Comparison of ENCODE assay signal across 31 cellular contexts in the genomic region with DNA sequence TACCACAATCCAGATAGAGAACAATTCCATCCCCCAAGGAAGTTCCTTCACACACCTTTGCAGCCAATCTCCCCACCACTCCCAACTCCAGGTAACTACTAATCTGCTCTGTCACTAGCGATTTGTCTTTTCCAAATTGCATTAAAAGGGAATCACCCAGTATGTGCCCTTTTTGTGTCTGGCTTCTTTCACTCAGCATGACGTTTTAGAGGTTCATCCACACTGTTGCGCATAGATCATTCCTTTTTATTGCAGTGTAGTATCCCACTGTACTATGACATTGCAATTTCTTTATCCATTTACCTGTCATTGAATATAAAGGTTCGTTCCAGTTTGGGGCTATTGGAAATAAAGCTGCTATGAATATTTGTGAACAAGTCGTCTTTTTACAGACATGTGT.
"Had no signal": no experiment of that assay in that cellular context is flagged by ENCODE, and none has a peak within 500 bp of the region (broad histone marks: within the 10 kb centered on the region; RNA-seq: fewer than 3 reads in every experiment).

No MANE protein-coding gene starts in this region.

- H3K4me3 Mint-ChIP-seq: activated CD4-positive, alpha-beta memory T cell treated with anti-CD3 and anti-CD28 coated beads, Interleukin-2, amount 10 ng/mL, durations not matched to agents 7 days and 5 days; activated CD8-positive, alpha-beta memory T cell treated with anti-CD3 and anti-CD28 coated beads, Interleukin-2, amount 10 ng/mL, durations not matched to agents 7 days and 5 days; activated naive CD4-positive, alpha-beta T cell treated with anti-CD3 and anti-CD28 coated beads, Interleukin-2, amount 10 ng/mL, durations not matched to agents 7 days and 5 days; activated naive CD8-positive, alpha-beta T cell; activated naive CD8-positive, alpha-beta T cell treated with anti-CD3 and anti-CD28 coated beads, Interleukin-2, amount 50 U/mL, for 24 hours; brain had no signal

- FAIRE-seq: bronchial epithelial cell had no signal

- H3K36me3 Mint-ChIP-seq: activated CD8-positive, alpha-beta memory T cell treated with anti-CD3 and anti-CD28 coated beads, Interleukin-2, amount 10 ng/mL, durations not matched to agents 7 days and 5 days; activated naive CD4-positive, alpha-beta T cell treated with anti-CD3 and anti-CD28 coated beads, Interleukin-2, amount 10 ng/mL, durations not matched to agents 7 days and 5 days; activated naive CD8-positive, alpha-beta T cell had no signal

- H3K27ac Mint-ChIP-seq: activated CD4-positive, alpha-beta memory T cell treated with anti-CD3 and anti-CD28 coated beads, Interleukin-2, amount 10 ng/mL, durations not matched to agents 7 days and 5 days; activated CD8-positive, alpha-beta memory T cell treated with anti-CD3 and anti-CD28 coated beads, Interleukin-2, amount 10 ng/mL, durations not matched to agents 7 days and 5 days; activated naive CD4-positive, alpha-beta T cell treated with anti-CD3 and anti-CD28 coated beads, Interleukin-2, amount 10 ng/mL, durations not matched to agents 7 days and 5 days; activated naive CD8-positive, alpha-beta T cell; activated naive CD8-positive, alpha-beta T cell treated with anti-CD3 and anti-CD28 coated beads, Interleukin-2, amount 50 U/mL, for 24 hours had no signal

- H3K9me3 Mint-ChIP-seq: activated CD4-positive, alpha-beta memory T cell treated with anti-CD3 and anti-CD28 coated beads, Interleukin-2, amount 10 ng/mL, durations not matched to agents 7 days and 5 days; activated naive CD4-positive, alpha-beta T cell treated with anti-CD3 and anti-CD28 coated beads, Interleukin-2, amount 10 ng/mL, durations not matched to agents 7 days and 5 days had no signal

- H3K4me1 Mint-ChIP-seq: activated CD4-positive, alpha-beta memory T cell treated with anti-CD3 and anti-CD28 coated beads, Interleukin-2, amount 10 ng/mL, durations not matched to agents 7 days and 5 days; activated CD8-positive, alpha-beta memory T cell treated with anti-CD3 and anti-CD28 coated beads, Interleukin-2, amount 10 ng/mL, durations not matched to agents 7 days and 5 days; activated naive CD4-positive, alpha-beta T cell treated with anti-CD3 and anti-CD28 coated beads, Interleukin-2, amount 10 ng/mL, durations not matched to agents 7 days and 5 days; activated naive CD8-positive, alpha-beta T cell treated with anti-CD3 and anti-CD28 coated beads, Interleukin-2, amount 50 U/mL, for 24 hours had no signal

- DNase-seq: activated CD4-positive, alpha-beta memory T cell treated with anti-CD3 and anti-CD28 coated beads, Interleukin-2, amount 10 ng/mL, durations not matched to agents 7 days and 5 days; activated CD4-positive, alpha-beta T cell treated with anti-CD3 and anti-CD28 coated beads for 1 hour; activated CD4-positive, alpha-beta T cell treated with anti-CD3 and anti-CD28 coated beads for 48 hours; activated CD4-positive, CD25-positive, alpha-beta regulatory T cell; activated CD8-positive, alpha-beta memory T cell treated with anti-CD3 and anti-CD28 coated beads for 24 hours; activated CD8-positive, alpha-beta memory T cell treated with anti-CD3 and anti-CD28 coated beads, Interleukin-2, amount 10 ng/mL, durations not matched to agents 7 days and 5 days; activated CD8-positive, alpha-beta memory T cell treated with anti-CD3 and anti-CD28 coated beads, Interleukin-2, amount 50 U/mL, for 48 hours; activated effector memory CD4-positive, alpha-beta T cell treated with Interleukin-2 at 50 U/mL for 16 hours; activated naive CD4-positive, alpha-beta T cell treated with anti-CD3 and anti-CD28 coated beads, Interleukin-2, amount 10 ng/mL, durations not matched to agents 7 days and 5 days; activated naive CD8-positive, alpha-beta T cell treated with anti-CD3 and anti-CD28 coated beads, Interleukin-2, amount 50 U/mL, for 24 hours; activated T-cell treated with anti-CD3 and anti-CD28 coated beads, Interleukin-2, amount 50 U/mL, for 48 hours; anterior cingulate cortex; Kasumi-1; KG1; MM.1S; MV-4-11; NCI-H1092; NCI-H1436 treated with DMSO at 0.1 percent for 48 hours; NCI-H1694 treated with DMSO at 0.1 percent for 48 hours; NCI-H2029; NCI-H510A; NCI-H526; NCI-H748 treated with DMSO at 0.1 percent for 48 hours; NK-92 treated with Interleukin-12 subunit alpha and Interleukin-12 subunit beta, amount 100 ng/mL, for 24 hours; Right ventricle myocardium superior; SW 1271; T1000; WERI-Rb-1 had no signal

- H3K36me3 ChIP-seq: WERI-Rb-1 had no signal
